ENCODE assay signal across 24 cellular contexts in the genomic region with DNA sequence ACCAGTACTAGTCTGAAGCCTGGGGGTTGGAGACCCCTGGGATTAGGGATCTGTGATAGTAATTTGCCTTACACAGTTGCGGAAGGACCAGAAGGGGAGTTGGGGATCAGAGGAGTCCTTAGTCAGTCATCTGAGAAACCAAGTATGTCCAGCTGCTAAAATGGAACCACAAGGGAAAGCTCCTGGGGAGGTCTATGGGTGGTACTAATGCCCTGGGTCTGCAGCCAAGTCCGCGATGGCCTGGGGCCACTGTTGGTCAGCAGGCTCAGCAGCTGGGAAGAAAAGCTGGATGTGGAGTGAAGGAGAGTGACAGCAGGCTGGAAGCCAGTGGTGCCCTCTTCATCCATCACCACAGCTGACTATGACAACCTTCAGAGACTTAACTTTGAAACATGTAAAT.
"Had no signal": no experiment of that assay in that cellular context is flagged by ENCODE, and none has a peak within 500 bp of the region (broad histone marks: within the 10 kb centered on the region; RNA-seq: fewer than 3 reads in every experiment).

No MANE protein-coding gene starts in this region.

- DNase-seq: dermis blood vessel endothelial cell; effector memory CD4-positive, alpha-beta T cell; erythroblast; head of caudate nucleus; naive B cell; occipital lobe; ovary; psoas muscle; right cardiac atrium; sigmoid colon; spleen; stimulated activated CD4-positive, alpha-beta T cell treated with anti-CD3 and anti-CD28 coated beads, Interleukin-4, amount 100 ng/mL, for 4 hours; stimulated activated naive CD8-positive, alpha-beta T cell treated with anti-CD3 and anti-CD28 coated beads, Interleukin-15, Interleukin-2, amounts not matched to agents 100 U/mL and 50 U/mL, for 24 hours; substantia nigra; testis; tibial artery; upper lobe of left lung; uterus had no signal

- H3K9me3 Mint-ChIP-seq: memory B cell; naive B cell; natural killer cell treated with Interleukin-12 subunit alpha and Interleukin-12 subunit beta and Interleukin-15 and Interleukin-18, amount 100 ng/mL, for 72 hours; stimulated activated memory B cell treated with anti-CD40 and anti-IgM and Interleukin-4, amounts not matched to agents 10 μg/mL and 1 μg/mL and 100 μg/mL, for 72 hours had no signal

- H3K27me3 Mint-ChIP-seq: natural killer cell treated with Interleukin-12 subunit alpha and Interleukin-12 subunit beta and Interleukin-15 and Interleukin-18, amount 100 ng/mL, for 72 hours had no signal

- H3K27ac Mint-ChIP-seq: memory B cell; naive B cell; natural killer cell treated with Interleukin-12 subunit alpha and Interleukin-12 subunit beta and Interleukin-15 and Interleukin-18, amount 100 ng/mL, for 72 hours; stimulated activated memory B cell treated with anti-CD40 and anti-IgM and Interleukin-4, amounts not matched to agents 10 μg/mL and 1 μg/mL and 100 μg/mL, for 72 hours had no signal

- H3K36me3 ChIP-seq: ovary, sigmoid colon, tibial artery, upper lobe of left lung, uterus had no signal

- ATAC-seq: natural killer cell treated with Interleukin-12 subunit alpha and Interleukin-12 subunit beta and Interleukin-15 and Interleukin-18, amount 100 ng/mL, for 72 hours; psoas muscle; right cardiac atrium; stimulated activated memory B cell treated with anti-CD40 and anti-IgM and Interleukin-4, amounts not matched to agents 10 μg/mL and 1 μg/mL and 100 μg/mL, for 72 hours; stimulated activated naive CD8-positive, alpha-beta T cell treated with anti-CD3 and anti-CD28 coated beads, Interleukin-15, Interleukin-2, amounts not matched to agents 100 U/mL and 50 U/mL, for 24 hours had no signal

- H3K9me3 ChIP-seq: ovary, psoas muscle, sigmoid colon, spleen, testis, tibial artery, upper lobe of left lung, uterus had no signal

- H3K27ac ChIP-seq: coronary artery, ovary, psoas muscle, sigmoid colon, skin epidermis, spleen, testis, tibial artery, upper lobe of left lung, uterus had no signal

- H3K36me3 Mint-ChIP-seq: naive B cell; natural killer cell treated with Interleukin-12 subunit alpha and Interleukin-12 subunit beta and Interleukin-15 and Interleukin-18, amount 100 ng/mL, for 72 hours; stimulated activated memory B cell treated with anti-CD40 and anti-IgM and Interleukin-4, amounts not matched to agents 10 μg/mL and 1 μg/mL and 100 μg/mL, for 72 hours had no signal

- H3K4me3 ChIP-seq: coronary artery, lung, ovary, psoas muscle, sigmoid colon, skin epidermis, spleen, testis, tibial artery, upper lobe of left lung, uterus had no signal

- H3K4me1 ChIP-seq: psoas muscle, uterus had no signal

- H3K4me3 Mint-ChIP-seq: memory B cell; natural killer cell treated with Interleukin-12 subunit alpha and Interleukin-12 subunit beta and Interleukin-15 and Interleukin-18, amount 100 ng/mL, for 72 hours; stimulated activated memory B cell treated with anti-CD40 and anti-IgM and Interleukin-4, amounts not matched to agents 10 μg/mL and 1 μg/mL and 100 μg/mL, for 72 hours had no signal

- H3K27me3 ChIP-seq: ovary, sigmoid colon, testis, tibial artery, upper lobe of left lung, uterus had no signal
